In the genomic region with DNA sequence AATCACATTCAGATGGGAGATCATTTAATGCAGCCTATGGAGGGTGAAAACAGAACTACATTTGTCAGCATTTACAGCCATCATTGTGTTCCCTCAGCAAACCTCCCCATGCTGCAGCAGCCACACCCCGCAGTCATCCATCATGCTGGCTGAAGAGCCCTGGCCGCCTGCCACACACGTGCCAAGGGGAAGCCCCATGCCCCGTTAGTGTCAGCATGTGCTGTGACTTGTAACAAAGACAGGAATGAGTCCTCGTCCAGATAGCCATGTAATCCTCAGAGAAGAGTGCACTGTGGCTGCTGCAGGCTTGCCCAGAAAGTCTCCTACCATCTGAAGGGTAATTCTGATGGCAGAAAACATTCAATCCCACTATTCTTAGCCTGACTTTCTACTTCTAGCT, we compare ENCODE assay signal across 9 cellular contexts.
A peak's percentile ranks its signal among the peaks of the same experiment; 100 is the strongest.
DNase-seq lines count a peak whose midpoint lies in the region; ATAC-seq and TF ChIP-seq lines count a peak whose summit lies in the region.
"Had no signal": no experiment of that assay in that cellular context is flagged by ENCODE, and none has a peak within 500 bp of the region (broad histone marks: within the 10 kb centered on the region; RNA-seq: fewer than 3 reads in every experiment).

No MANE protein-coding gene starts in this region.

- H3K36me3 Mint-ChIP-seq in naive thymus-derived CD4-positive, alpha-beta T cell, result peaks cover 0 to 3% (median 0%) of the 10 kb centered on the region in 5 donors

- H3K27ac ChIP-seq in KMS-11, result no peak overlapping the region
- no peak overlapping the region for H3K27ac ChIP-seq in naive thymus-derived CD4-positive, alpha-beta T cell (ENCODE audit: low read depth, low read length)
- H3K27ac ChIP-seq: psoas muscle had no signal

- DNase-seq in Daoy (ENCODE audit: low read depth) (peak; percentile 17), omental fat pad (ENCODE audit: low spot score) (no peak)
- no peak for DNase-seq in naive thymus-derived CD4-positive, alpha-beta T cell
- DNase-seq in central memory CD4-positive, alpha-beta T cell, result no peak

- POLR2A ChIA-PET in naive thymus-derived CD4-positive, alpha-beta T cell (lab: Charles Lee), result no interaction called here

- intact Hi-C loops in naive thymus-derived CD4-positive, alpha-beta T cell (cut with micrococcal nuclease), result no loop called here

- H3K4me3 ChIP-seq in KMS-11 (IDR thresholded peaks at IDR 0.05; ENCODE audit: insufficient read depth, low read depth, low read length), result no peak overlapping the region
- no peak overlapping the region for H3K4me3 ChIP-seq in naive thymus-derived CD4-positive, alpha-beta T cell (ENCODE audit: low read length)
- H3K4me3 ChIP-seq: psoas muscle had no signal

- no peaks in the 10 kb centered on the region for H4K20me1 ChIP-seq in KMS-11 (ENCODE audit: insufficient read depth)

- no peaks in the 10 kb centered on the region for H3K79me2 ChIP-seq in KMS-11 (ENCODE audit: insufficient read depth, low read depth)

- H3K27me3 Mint-ChIP-seq in naive thymus-derived CD4-positive, alpha-beta T cell, result no peaks in the 10 kb centered on the region

- TF ChIP-seq CTCF in KMS-11 (conservative IDR thresholded peaks at IDR 0.05; ENCODE audit: low read depth, low read length) (no peak), omental fat pad (IDR thresholded peaks at IDR 0.05) (no peak)

- ATAC-seq in SK-N-SH treated with all-trans-retinoic acid at 6 μM for 48 hours (peak; percentile 53; the same call in 2 of the 3 replicates), GM21529 (IDR thresholded peaks at IDR 0.05; ENCODE audit: unreplicated experiment) (no peak), omental fat pad (ENCODE audit: low FRiP score) (no peak)
- ATAC-seq in naive thymus-derived CD4-positive, alpha-beta T cell, result peak; percentile 32
- no peak for ATAC-seq in activated CD4-positive, CD25-positive, alpha-beta regulatory T cell treated with anti-CD3 and anti-CD28 coated beads, Interleukin-2, amount 50 U/mL, for 24 hours
- ATAC-seq: psoas muscle had no signal

- no peaks in the 10 kb centered on the region for H3K27me3 ChIP-seq in KMS-11 (ENCODE audit: insufficient read depth, low read depth)
- H3K27me3 ChIP-seq in naive thymus-derived CD4-positive, alpha-beta T cell (ENCODE audit: control insufficient read depth in 2 of 2, insufficient read depth in 2 of 2, low read length in 2 of 2), result no peaks in the 10 kb centered on the region

- no peaks in the 10 kb centered on the region for H3K36me3 ChIP-seq in KMS-11 (ENCODE audit: insufficient read depth)
- H3K36me3 ChIP-seq in naive thymus-derived CD4-positive, alpha-beta T cell (ENCODE audit: control insufficient read depth in 2 of 3, insufficient read depth in 3 of 3, low read length in 3 of 3), result no peaks in the 10 kb centered on the region

- H3K4me3 Mint-ChIP-seq in naive thymus-derived CD4-positive, alpha-beta T cell, result no peak overlapping the region

- 0 out of 2 replicates have a peak overlapping the region, but pooled peaks have one; percentile 7 for H2AFZ ChIP-seq in KMS-11 (ENCODE audit: low read depth)

- H3K9ac ChIP-seq in KMS-11, result no peak overlapping the region

- CTCF ChIA-PET in naive thymus-derived CD4-positive, alpha-beta T cell (lab: Charles Lee), result no interaction called here

- H3K9me3 ChIP-seq in naive thymus-derived CD4-positive, alpha-beta T cell (ENCODE audit: control insufficient read depth in 2 of 3, low read length in 3 of 3), result no peaks in the 10 kb centered on the region
- H3K9me3 ChIP-seq: psoas muscle had no signal

- H3K27ac Mint-ChIP-seq in naive thymus-derived CD4-positive, alpha-beta T cell, result no peak overlapping the region

- H3K4me1 ChIP-seq in KMS-11 (ENCODE audit: low read depth, poor library complexity, severe bottlenecking), result no peaks in the 10 kb centered on the region
- no peaks in the 10 kb centered on the region for H3K4me1 ChIP-seq in naive thymus-derived CD4-positive, alpha-beta T cell (ENCODE audit: control insufficient read depth in 2 of 2, insufficient read depth in 2 of 2, low read length in 2 of 2)
- H3K4me1 ChIP-seq: psoas muscle had no signal

- H3K4me2 ChIP-seq in KMS-11, result no peak overlapping the region

- H3K9me3 Mint-ChIP-seq in naive thymus-derived CD4-positive, alpha-beta T cell, result peaks cover 0 to 10% (median 2%) of the 10 kb centered on the region in 11 donors

- H3K4me1 Mint-ChIP-seq in naive thymus-derived CD4-positive, alpha-beta T cell, result peaks cover 0 to 1% (median 0%) of the 10 kb centered on the region in 7 donors

TF ChIP-seq in SK-N-SH treated with all-trans-retinoic acid at 6 μM for 48 hours, 23 proteins besides CTCF, POLR2A, EP300 and RAD21:
- TF ChIP-seq CSDC2 (CRISPR knock-in tag; IDR thresholded peaks at IDR 0.05) (no peak), ARNTL (CRISPR knock-in tag; IDR thresholded peaks at IDR 0.05; ENCODE audit: borderline replicate concordance, low read depth) (no peak), SNAI2 (CRISPR knock-in tag; IDR thresholded peaks at IDR 0.05) (no peak), ZNF70 (CRISPR knock-in tag; IDR thresholded peaks at IDR 0.05) (no peak), ZNF8 (CRISPR knock-in tag; IDR thresholded peaks at IDR 0.05) (no peak), PPARA (CRISPR knock-in tag; IDR thresholded peaks at IDR 0.05; ENCODE audit: borderline replicate concordance) (no peak)
- TF ChIP-seq, protein P1, sequence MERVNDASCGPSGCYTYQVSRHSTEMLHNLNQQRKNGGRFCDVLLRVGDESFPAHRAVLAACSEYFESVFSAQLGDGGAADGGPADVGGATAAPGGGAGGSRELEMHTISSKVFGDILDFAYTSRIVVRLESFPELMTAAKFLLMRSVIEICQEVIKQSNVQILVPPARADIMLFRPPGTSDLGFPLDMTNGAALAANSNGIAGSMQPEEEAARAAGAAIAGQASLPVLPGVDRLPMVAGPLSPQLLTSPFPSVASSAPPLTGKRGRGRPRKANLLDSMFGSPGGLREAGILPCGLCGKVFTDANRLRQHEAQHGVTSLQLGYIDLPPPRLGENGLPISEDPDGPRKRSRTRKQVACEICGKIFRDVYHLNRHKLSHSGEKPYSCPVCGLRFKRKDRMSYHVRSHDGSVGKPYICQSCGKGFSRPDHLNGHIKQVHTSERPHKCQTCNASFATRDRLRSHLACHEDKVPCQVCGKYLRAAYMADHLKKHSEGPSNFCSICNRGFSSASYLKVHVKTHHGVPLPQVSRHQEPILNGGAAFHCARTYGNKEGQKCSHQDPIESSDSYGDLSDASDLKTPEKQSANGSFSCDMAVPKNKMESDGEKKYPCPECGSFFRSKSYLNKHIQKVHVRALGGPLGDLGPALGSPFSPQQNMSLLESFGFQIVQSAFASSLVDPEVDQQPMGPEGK (CRISPR knock-in tag; IDR thresholded peaks at IDR 0.05; ENCODE audit: borderline replicate concordance), result no peak
- TF ChIP-seq, protein P2, sequence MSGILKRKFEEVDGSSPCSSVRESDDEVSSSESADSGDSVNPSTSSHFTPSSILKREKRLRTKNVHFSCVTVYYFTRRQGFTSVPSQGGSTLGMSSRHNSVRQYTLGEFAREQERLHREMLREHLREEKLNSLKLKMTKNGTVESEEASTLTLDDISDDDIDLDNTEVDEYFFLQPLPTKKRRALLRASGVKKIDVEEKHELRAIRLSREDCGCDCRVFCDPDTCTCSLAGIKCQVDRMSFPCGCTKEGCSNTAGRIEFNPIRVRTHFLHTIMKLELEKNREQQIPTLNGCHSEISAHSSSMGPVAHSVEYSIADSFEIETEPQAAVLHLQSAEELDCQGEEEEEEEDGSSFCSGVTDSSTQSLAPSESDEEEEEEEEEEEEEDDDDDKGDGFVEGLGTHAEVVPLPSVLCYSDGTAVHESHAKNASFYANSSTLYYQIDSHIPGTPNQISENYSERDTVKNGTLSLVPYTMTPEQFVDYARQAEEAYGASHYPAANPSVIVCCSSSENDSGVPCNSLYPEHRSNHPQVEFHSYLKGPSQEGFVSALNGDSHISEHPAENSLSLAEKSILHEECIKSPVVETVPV (CRISPR knock-in tag; IDR thresholded peaks at IDR 0.05), result no peak
- TF ChIP-seq, protein P3, sequence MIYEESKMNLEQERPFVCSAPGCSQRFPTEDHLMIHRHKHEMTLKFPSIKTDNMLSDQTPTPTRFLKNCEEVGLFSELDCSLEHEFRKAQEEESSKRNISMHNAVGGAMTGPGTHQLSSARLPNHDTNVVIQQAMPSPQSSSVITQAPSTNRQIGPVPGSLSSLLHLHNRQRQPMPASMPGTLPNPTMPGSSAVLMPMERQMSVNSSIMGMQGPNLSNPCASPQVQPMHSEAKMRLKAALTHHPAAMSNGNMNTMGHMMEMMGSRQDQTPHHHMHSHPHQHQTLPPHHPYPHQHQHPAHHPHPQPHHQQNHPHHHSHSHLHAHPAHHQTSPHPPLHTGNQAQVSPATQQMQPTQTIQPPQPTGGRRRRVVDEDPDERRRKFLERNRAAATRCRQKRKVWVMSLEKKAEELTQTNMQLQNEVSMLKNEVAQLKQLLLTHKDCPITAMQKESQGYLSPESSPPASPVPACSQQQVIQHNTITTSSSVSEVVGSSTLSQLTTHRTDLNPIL (CRISPR knock-in tag; IDR thresholded peaks at IDR 0.05; ENCODE audit: low read depth), result no peak

Comparison
In these comparisons a context has a peak if more than half of its experiments do, and no peak if none do; other contexts are left out.
1. ATAC-seq: peak in SK-N-SH treated with all-trans-retinoic acid at 6 μM for 48 hours (single experiment) and naive thymus-derived CD4-positive, alpha-beta T cell (single experiment); none in GM21529 (single experiment), omental fat pad (single experiment) and activated CD4-positive, CD25-positive, alpha-beta regulatory T cell treated with anti-CD3 and anti-CD28 coated beads, Interleukin-2, amount 50 U/mL, for 24 hours (0 of 2).